1 cellular context compared by ENCODE assay signal in genomic region chr1:3320246-3321152, GRCh38.
A peak's percentile ranks its signal among the peaks of the same experiment; 100 is the strongest.
TF ChIP-seq lines count a peak whose summit lies in the region.

No MANE protein-coding gene starts in this region.

TF ChIP-seq in HepG2, 621 proteins besides CTCF, POLR2A, EP300 and RAD21 (continued from another document and continues in another):
- TF ChIP-seq MTF1 (CRISPR knock-in tag; IDR thresholded peaks at IDR 0.05) (no peak), MXI1 (IDR thresholded peaks at IDR 0.05; ENCODE audit: borderline replicate concordance, low read depth, low read length) (peak; percentile 52; the same call in 1 of the 3 replicates), HDAC1 (CRISPR knock-in tag; IDR thresholded peaks at IDR 0.05) (peak; percentile 97), PHF21A (CRISPR knock-in tag; IDR thresholded peaks at IDR 0.05) (peak; percentile 99), ZNF557 (CRISPR knock-in tag; IDR thresholded peaks at IDR 0.05) (peak; percentile 89; the same call in 1 of the 2 replicates), ZNF746 (CRISPR knock-in tag; IDR thresholded peaks at IDR 0.05) (peak; percentile 97), SMAD1 (CRISPR knock-in tag; IDR thresholded peaks at IDR 0.05; ENCODE audit: borderline replicate concordance, low read depth) (peak; percentile 83; the same call in 1 of the 2 replicates), ZNF501 (CRISPR knock-in tag; IDR thresholded peaks at IDR 0.05) (peak; percentile 80), ZNF577 (CRISPR knock-in tag; IDR thresholded peaks at IDR 0.05; ENCODE audit: borderline replicate concordance, low read depth) (no peak), ZNF264 (CRISPR knock-in tag; IDR thresholded peaks at IDR 0.05) (peak; percentile 50), E2F2 (CRISPR knock-in tag; IDR thresholded peaks at IDR 0.05; ENCODE audit: borderline replicate concordance) (no peak), ZNF207 (IDR thresholded peaks at IDR 0.05; ENCODE audit: borderline replicate concordance) (no peak), PAWR (CRISPR knock-in tag; IDR thresholded peaks at IDR 0.05; ENCODE audit: borderline replicate concordance) (0 out of 2 replicates have a peak, but pooled peaks have one; percentile 1), ZNF788 (CRISPR knock-in tag; IDR thresholded peaks at IDR 0.05; ENCODE audit: borderline replicate concordance) (peak; percentile 98), SNAPC2 (CRISPR knock-in tag; IDR thresholded peaks at IDR 0.05) (peak; percentile 83), SYNCRIP (IDR thresholded peaks at IDR 0.05; ENCODE audit: insufficient read depth, low read depth, low read length) (no peak), SNRNP70 (IDR thresholded peaks at IDR 0.05; ENCODE audit: low read depth, low read length) (no peak), MAFF (IDR thresholded peaks at IDR 0.05; ENCODE audit: low read depth, low read length) (no peak), SP5 (CRISPR knock-in tag; IDR thresholded peaks at IDR 0.05; ENCODE audit: borderline replicate concordance, low read depth) (peak; percentile 89), MED13 (CRISPR knock-in tag; IDR thresholded peaks at IDR 0.05) (peak; percentile 93; the same call in 1 of the 2 replicates), KDM5A (IDR thresholded peaks at IDR 0.05; ENCODE audit: borderline replicate concordance, low read length) (peak; percentile 21; the same call in 1 of the 2 replicates), SAFB2 (CRISPR knock-in tag; IDR thresholded peaks at IDR 0.05; ENCODE audit: borderline replicate concordance, low read depth) (peak; percentile 26; the same call in 1 of the 2 replicates), GABPB1 (CRISPR knock-in tag; IDR thresholded peaks at IDR 0.05) (peak; percentile 78), MAZ (IDR thresholded peaks at IDR 0.05; ENCODE audit: borderline replicate concordance, low read depth, low read length) (peak; percentile 68; the same call in 1 of the 2 replicates), MAZ (CRISPR knock-in tag; IDR thresholded peaks at IDR 0.05; ENCODE audit: low read depth) (peak; percentile 81; the same call in 1 of the 2 replicates), SETDB1 (CRISPR knock-in tag; IDR thresholded peaks at IDR 0.05; ENCODE audit: borderline replicate concordance) (no peak), ZFP36L2 (CRISPR knock-in tag; IDR thresholded peaks at IDR 0.05) (no peak; the same call in 1 of the 2 replicates), TBL1XR1 (IDR thresholded peaks at IDR 0.05; ENCODE audit: borderline replicate concordance, low read length, partially characterized antibody) (peak; percentile 91), MXD3 (CRISPR knock-in tag; IDR thresholded peaks at IDR 0.05) (no peak), CERS6 (CRISPR knock-in tag; IDR thresholded peaks at IDR 0.05) (no peak), SPEN (CRISPR knock-in tag; IDR thresholded peaks at IDR 0.05; ENCODE audit: low read depth) (peak; percentile 96; the same call in 1 of the 2 replicates), POLR2AphosphoS2 (IDR thresholded peaks at IDR 0.05; ENCODE audit: low read depth, low read length) (no peak), ZNF484 (CRISPR knock-in tag; IDR thresholded peaks at IDR 0.05; ENCODE audit: borderline replicate concordance, low read depth) (no peak), STAG1 (CRISPR knock-in tag; IDR thresholded peaks at IDR 0.05) (peak; percentile 38), KLF9 (CRISPR knock-in tag; IDR thresholded peaks at IDR 0.05; ENCODE audit: low read depth) (no peak), TRIM22 (IDR thresholded peaks at IDR 0.05) (no peak), ZIK1 (CRISPR knock-in tag; IDR thresholded peaks at IDR 0.05; ENCODE audit: borderline replicate concordance, low read depth) (peak; percentile 64; the same call in 1 of the 2 replicates), ZNF704 (CRISPR knock-in tag; IDR thresholded peaks at IDR 0.05; ENCODE audit: borderline replicate concordance) (no peak), BCLAF1 (IDR thresholded peaks at IDR 0.05) (no peak), HOXD1 (CRISPR knock-in tag; IDR thresholded peaks at IDR 0.05) (peak; percentile 90; the same call in 1 of the 2 replicates)
- TF ChIP-seq, protein P1, sequence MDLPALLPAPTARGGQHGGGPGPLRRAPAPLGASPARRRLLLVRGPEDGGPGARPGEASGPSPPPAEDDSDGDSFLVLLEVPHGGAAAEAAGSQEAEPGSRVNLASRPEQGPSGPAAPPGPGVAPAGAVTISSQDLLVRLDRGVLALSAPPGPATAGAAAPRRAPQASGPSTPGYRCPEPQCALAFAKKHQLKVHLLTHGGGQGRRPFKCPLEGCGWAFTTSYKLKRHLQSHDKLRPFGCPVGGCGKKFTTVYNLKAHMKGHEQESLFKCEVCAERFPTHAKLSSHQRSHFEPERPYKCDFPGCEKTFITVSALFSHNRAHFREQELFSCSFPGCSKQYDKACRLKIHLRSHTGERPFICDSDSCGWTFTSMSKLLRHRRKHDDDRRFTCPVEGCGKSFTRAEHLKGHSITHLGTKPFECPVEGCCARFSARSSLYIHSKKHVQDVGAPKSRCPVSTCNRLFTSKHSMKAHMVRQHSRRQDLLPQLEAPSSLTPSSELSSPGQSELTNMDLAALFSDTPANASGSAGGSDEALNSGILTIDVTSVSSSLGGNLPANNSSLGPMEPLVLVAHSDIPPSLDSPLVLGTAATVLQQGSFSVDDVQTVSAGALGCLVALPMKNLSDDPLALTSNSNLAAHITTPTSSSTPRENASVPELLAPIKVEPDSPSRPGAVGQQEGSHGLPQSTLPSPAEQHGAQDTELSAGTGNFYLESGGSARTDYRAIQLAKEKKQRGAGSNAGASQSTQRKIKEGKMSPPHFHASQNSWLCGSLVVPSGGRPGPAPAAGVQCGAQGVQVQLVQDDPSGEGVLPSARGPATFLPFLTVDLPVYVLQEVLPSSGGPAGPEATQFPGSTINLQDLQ (CRISPR knock-in tag; IDR thresholded peaks at IDR 0.05), result peak; percentile 20
- TF ChIP-seq, protein P2, sequence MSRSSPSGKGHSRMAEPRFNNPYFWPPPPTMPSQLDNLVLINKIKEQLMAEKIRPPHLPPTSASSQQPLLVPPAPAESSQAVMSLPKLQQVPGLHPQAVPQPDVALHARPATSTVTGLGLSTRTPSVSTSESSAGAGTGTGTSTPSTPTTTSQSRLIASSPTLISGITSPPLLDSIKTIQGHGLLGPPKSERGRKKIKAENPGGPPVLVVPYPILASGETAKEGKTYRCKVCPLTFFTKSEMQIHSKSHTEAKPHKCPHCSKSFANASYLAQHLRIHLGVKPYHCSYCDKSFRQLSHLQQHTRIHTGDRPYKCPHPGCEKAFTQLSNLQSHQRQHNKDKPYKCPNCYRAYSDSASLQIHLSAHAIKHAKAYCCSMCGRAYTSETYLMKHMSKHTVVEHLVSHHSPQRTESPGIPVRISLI (CRISPR knock-in tag; IDR thresholded peaks at IDR 0.05; ENCODE audit: borderline replicate concordance), result peak; percentile 44; the same call in 1 of the 2 replicates
- TF ChIP-seq, protein P3, sequence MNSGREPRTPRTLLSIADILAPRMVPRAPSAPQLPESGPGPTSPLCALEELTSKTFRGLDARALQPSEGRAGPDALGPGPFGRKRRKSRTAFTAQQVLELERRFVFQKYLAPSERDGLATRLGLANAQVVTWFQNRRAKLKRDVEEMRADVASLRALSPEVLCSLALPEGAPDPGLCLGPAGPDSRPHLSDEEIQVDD (CRISPR knock-in tag; IDR thresholded peaks at IDR 0.05; ENCODE audit: borderline replicate concordance), result no peak
- TF ChIP-seq, protein P4, sequence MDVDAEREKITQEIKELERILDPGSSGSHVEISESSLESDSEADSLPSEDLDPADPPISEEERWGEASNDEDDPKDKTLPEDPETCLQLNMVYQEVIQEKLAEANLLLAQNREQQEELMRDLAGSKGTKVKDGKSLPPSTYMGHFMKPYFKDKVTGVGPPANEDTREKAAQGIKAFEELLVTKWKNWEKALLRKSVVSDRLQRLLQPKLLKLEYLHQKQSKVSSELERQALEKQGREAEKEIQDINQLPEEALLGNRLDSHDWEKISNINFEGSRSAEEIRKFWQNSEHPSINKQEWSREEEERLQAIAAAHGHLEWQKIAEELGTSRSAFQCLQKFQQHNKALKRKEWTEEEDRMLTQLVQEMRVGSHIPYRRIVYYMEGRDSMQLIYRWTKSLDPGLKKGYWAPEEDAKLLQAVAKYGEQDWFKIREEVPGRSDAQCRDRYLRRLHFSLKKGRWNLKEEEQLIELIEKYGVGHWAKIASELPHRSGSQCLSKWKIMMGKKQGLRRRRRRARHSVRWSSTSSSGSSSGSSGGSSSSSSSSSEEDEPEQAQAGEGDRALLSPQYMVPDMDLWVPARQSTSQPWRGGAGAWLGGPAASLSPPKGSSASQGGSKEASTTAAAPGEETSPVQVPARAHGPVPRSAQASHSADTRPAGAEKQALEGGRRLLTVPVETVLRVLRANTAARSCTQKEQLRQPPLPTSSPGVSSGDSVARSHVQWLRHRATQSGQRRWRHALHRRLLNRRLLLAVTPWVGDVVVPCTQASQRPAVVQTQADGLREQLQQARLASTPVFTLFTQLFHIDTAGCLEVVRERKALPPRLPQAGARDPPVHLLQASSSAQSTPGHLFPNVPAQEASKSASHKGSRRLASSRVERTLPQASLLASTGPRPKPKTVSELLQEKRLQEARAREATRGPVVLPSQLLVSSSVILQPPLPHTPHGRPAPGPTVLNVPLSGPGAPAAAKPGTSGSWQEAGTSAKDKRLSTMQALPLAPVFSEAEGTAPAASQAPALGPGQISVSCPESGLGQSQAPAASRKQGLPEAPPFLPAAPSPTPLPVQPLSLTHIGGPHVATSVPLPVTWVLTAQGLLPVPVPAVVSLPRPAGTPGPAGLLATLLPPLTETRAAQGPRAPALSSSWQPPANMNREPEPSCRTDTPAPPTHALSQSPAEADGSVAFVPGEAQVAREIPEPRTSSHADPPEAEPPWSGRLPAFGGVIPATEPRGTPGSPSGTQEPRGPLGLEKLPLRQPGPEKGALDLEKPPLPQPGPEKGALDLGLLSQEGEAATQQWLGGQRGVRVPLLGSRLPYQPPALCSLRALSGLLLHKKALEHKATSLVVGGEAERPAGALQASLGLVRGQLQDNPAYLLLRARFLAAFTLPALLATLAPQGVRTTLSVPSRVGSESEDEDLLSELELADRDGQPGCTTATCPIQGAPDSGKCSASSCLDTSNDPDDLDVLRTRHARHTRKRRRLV (CRISPR knock-in tag; IDR thresholded peaks at IDR 0.05), result no peak
- TF ChIP-seq, protein P5, sequence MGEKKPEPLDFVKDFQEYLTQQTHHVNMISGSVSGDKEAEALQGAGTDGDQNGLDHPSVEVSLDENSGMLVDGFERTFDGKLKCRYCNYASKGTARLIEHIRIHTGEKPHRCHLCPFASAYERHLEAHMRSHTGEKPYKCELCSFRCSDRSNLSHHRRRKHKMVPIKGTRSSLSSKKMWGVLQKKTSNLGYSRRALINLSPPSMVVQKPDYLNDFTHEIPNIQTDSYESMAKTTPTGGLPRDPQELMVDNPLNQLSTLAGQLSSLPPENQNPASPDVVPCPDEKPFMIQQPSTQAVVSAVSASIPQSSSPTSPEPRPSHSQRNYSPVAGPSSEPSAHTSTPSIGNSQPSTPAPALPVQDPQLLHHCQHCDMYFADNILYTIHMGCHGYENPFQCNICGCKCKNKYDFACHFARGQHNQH (CRISPR knock-in tag; IDR thresholded peaks at IDR 0.05), result peak; percentile 99
